In genomic region chr10:36506696-36507477, GRCh38 we compare ENCODE assay signal across 2 cellular contexts.
TF ChIP-seq lines count a peak whose summit lies in the region.

No MANE protein-coding gene starts in this region.

TF ChIP-seq in GM23338, 12 proteins besides CTCF, POLR2A, EP300 and RAD21:
- TF ChIP-seq CREB1 (CRISPR knock-in tag; IDR thresholded peaks at IDR 0.05; ENCODE audit: low read depth) (no peak), NANOG (IDR thresholded peaks at IDR 0.05; ENCODE audit: borderline replicate concordance) (no peak), ZNF114 (CRISPR knock-in tag; IDR thresholded peaks at IDR 0.05) (no peak), JUNB (IDR thresholded peaks at IDR 0.05; ENCODE audit: unreplicated experiment) (no peak), ZNF462 (CRISPR knock-in tag; IDR thresholded peaks at IDR 0.05) (no peak), EZH2 (IDR thresholded peaks at IDR 0.05; ENCODE audit: low read depth, unreplicated experiment) (no peak), ETS1 (IDR thresholded peaks at IDR 0.05) (no peak), ZNF331 (CRISPR knock-in tag; IDR thresholded peaks at IDR 0.05; ENCODE audit: low read depth) (no peak), EZH2phosphoT487 (IDR thresholded peaks at IDR 0.05; ENCODE audit: unreplicated experiment) (no peak), REST (IDR thresholded peaks at IDR 0.05; ENCODE audit: unreplicated experiment) (no peak)

TF ChIP-seq in H1, 55 proteins besides CTCF, POLR2A, EP300 and RAD21:
- TF ChIP-seq MAFK (IDR thresholded peaks at IDR 0.05; ENCODE audit: low read depth, low read length) (peak; percentile 13; the same call in 1 of the 2 replicates), BACH1 (IDR thresholded peaks at IDR 0.05; ENCODE audit: low read length) (no peak)
